7 cellular contexts compared by ENCODE assay signal in genomic region chr22:29412772-29413171, GRCh38. TPM values are rescaled to one million over a fixed set of nuclear protein-coding genes. Genes with fewer than 3 reads are reported as not detected.
DNase-seq lines count a peak whose midpoint lies in the region; FAIRE-seq and TF ChIP-seq lines count a peak whose summit lies in the region.
"Not testable (repeated sequence)": the region's sequence is repeated elsewhere in the genome, so short reads cannot be mapped to it uniquely, and the experiment has no call there.

No MANE protein-coding gene starts in this region.

- not testable (repeated sequence) for H3K9me3 ChIP-seq in H1 (ENCODE audit: insufficient read depth in 2 of 2, low read depth in 1 of 2, low read length in 1 of 2)

- TF ChIP-seq RAD21 in H1 (IDR thresholded peaks at IDR 0.05 in 1 of 2, conservative IDR thresholded peaks at IDR 0.05 in 1 of 2; ENCODE audit: low read depth in 2 of 2, low read length in 2 of 2): peak; percentile 33 to 45

- TF ChIP-seq POLR2A in H1 (IDR thresholded peaks at IDR 0.05; ENCODE audit: control extremely low read depth in 1 of 2, low read depth in 2 of 2, low read length in 2 of 2): not testable (repeated sequence)

- H4K20me1 ChIP-seq in KMS-11 (ENCODE audit: insufficient read depth); H1 (replicated peaks in 1 of 2; ENCODE audit: control insufficient read depth in 1 of 2, insufficient read depth in 2 of 2, low read length in 2 of 2): not testable (repeated sequence)

- not testable (repeated sequence) for H2BK12ac ChIP-seq in H1 (ENCODE audit: low read depth, low read length)

- DNase-seq in GDM1 (lab: John Stamatoyannopoulos, UW): peak; percentile 29
- peak; percentile 12 for DNase-seq in RPMI7951 (ENCODE audit: low read depth)
- peak; percentile 39 for DNase-seq in activated T-cell treated with anti-CD3 and anti-CD28 coated beads, Interleukin-2, amount 50 U/mL, for 24 hours
- not testable (repeated sequence) for DNase-seq in H1 (ENCODE audit: low read depth in 1 of 2, low spot score in 2 of 2)
- peak; percentile 37 for DNase-seq in islet precursor cell
- peak; percentile 10 for DNase-seq in osteocyte (ENCODE audit: extremely low spot score, unreplicated experiment)

- not testable (repeated sequence) for H3K23me2 ChIP-seq in H1 (ENCODE audit: low read depth, low read length)

- H4K8ac ChIP-seq in H1 (ENCODE audit: extremely low read depth, insufficient read depth, low read length): not testable (repeated sequence)

- not testable (repeated sequence) for H3K9me3 Mint-ChIP-seq in activated T-cell treated with anti-CD3 and anti-CD28 coated beads, Interleukin-2, amount 50 U/mL, for 24 hours; osteocyte (ENCODE audit: unreplicated experiment)

- H2AFZ ChIP-seq in KMS-11 (ENCODE audit: low read depth); H1 (ENCODE audit: low read length): not testable (repeated sequence)

- H3K79me2 ChIP-seq in KMS-11 (ENCODE audit: insufficient read depth, low read depth); H1 (ENCODE audit: control insufficient read depth in 1 of 2, insufficient read depth in 2 of 2, low read length in 2 of 2): not testable (repeated sequence)

- not testable (repeated sequence) for H3K27ac ChIP-seq in KMS-11; H1 (ENCODE audit: low read depth, low read length)

- H3K27me3 Mint-ChIP-seq in activated T-cell treated with anti-CD3 and anti-CD28 coated beads, Interleukin-2, amount 50 U/mL, for 24 hours: not testable (repeated sequence)
- peaks cover 48% of the 10 kb centered on the region for H3K27me3 Mint-ChIP-seq in osteocyte (ENCODE audit: unreplicated experiment)

- not testable (repeated sequence) for H3K18ac ChIP-seq in H1 (ENCODE audit: extremely low read depth, low read length)

- H2BK120ac ChIP-seq in H1 (replicated peaks; ENCODE audit: low read depth, low read length): not testable (repeated sequence)

- H3K56ac ChIP-seq in H1 (replicated peaks; ENCODE audit: insufficient read length, low read depth, low read length): not testable (repeated sequence)

- H3K4me1 ChIP-seq in KMS-11 (ENCODE audit: low read depth, poor library complexity, severe bottlenecking): peaks cover 16% of the 10 kb centered on the region
- not testable (repeated sequence) for H3K4me1 ChIP-seq in H1 (replicated peaks in 1 of 4; ENCODE audit: control insufficient read depth in 3 of 4, insufficient read depth in 4 of 4, low read length in 3 of 4)

- H3K27me3 ChIP-seq in KMS-11 (ENCODE audit: insufficient read depth, low read depth); H1 (replicated peaks in 1 of 4; ENCODE audit: control insufficient read depth in 3 of 4, extremely low read depth in 1 of 4, insufficient read depth in 3 of 4, low read length in 3 of 4): not testable (repeated sequence)

- H3K4me2 ChIP-seq in KMS-11; H1 (ENCODE audit: insufficient read depth in 1 of 2, low read depth in 2 of 2, low read length in 2 of 2): not testable (repeated sequence)

- not testable (repeated sequence) for H3K36me3 Mint-ChIP-seq in activated T-cell treated with anti-CD3 and anti-CD28 coated beads, Interleukin-2, amount 50 U/mL, for 24 hours (ENCODE audit: low read depth); osteocyte (ENCODE audit: unreplicated experiment)

- H3K79me1 ChIP-seq in H1 (ENCODE audit: low read depth, low read length): not testable (repeated sequence)

- H3K4me1 Mint-ChIP-seq in activated T-cell treated with anti-CD3 and anti-CD28 coated beads, Interleukin-2, amount 50 U/mL, for 24 hours (ENCODE audit: low read depth): peaks cover 18% of the 10 kb centered on the region
- not testable (repeated sequence) for H3K4me1 Mint-ChIP-seq in osteocyte (ENCODE audit: unreplicated experiment)

- H3K36me3 ChIP-seq in KMS-11 (ENCODE audit: insufficient read depth); H1 (ENCODE audit: control insufficient read depth in 2 of 4, insufficient read depth in 4 of 4, low read length in 3 of 4): not testable (repeated sequence)

- not testable (repeated sequence) for H2BK5ac ChIP-seq in H1 (ENCODE audit: low read depth, low read length)

- not testable (repeated sequence) for H3K4me3 ChIP-seq in KMS-11 (IDR thresholded peaks at IDR 0.05; ENCODE audit: insufficient read depth, low read depth, low read length); H1 (ENCODE audit: extremely low read depth in 1 of 4, insufficient read depth in 2 of 4, low read depth in 3 of 4, low read length in 4 of 4)

- not testable (repeated sequence) for H4K5ac ChIP-seq in H1 (ENCODE audit: insufficient read length, low read depth, low read length)

- WGBS in H1 (ENCODE audit: extremely low coverage in 1 of 2, insufficient coverage in 1 of 2, insufficient read length in 1 of 2, insufficient replicate concordance in 2 of 2, low coverage in 1 of 2, low lambda C conversion rate in 2 of 2, missing lambda C conversion rate in 1 of 2), 2 experiments: 58% methylated on average over 3 of the region's 4 CpGs; no CpG with 5 or more reads in 1 of the 2 experiments

- CTCF ChIA-PET in H1 (lab: Charles Lee; ENCODE audit: partially characterized antibody): interaction anchor here (0.6 to 1.7 kb wide), 5 partner anchors 15 to 44 kb away, joined by 3 to 4 read pairs (median 4); partner anchors contain the start of gene AP1B1

- not testable (repeated sequence) for H3K23ac ChIP-seq in H1 (ENCODE audit: insufficient read length)

- H3K4ac ChIP-seq in H1 (replicated peaks; ENCODE audit: insufficient read length, low read depth, low read length): not testable (repeated sequence)

- H4K91ac ChIP-seq in H1 (replicated peaks; ENCODE audit: insufficient read length, low read length): not testable (repeated sequence)

- FAIRE-seq in H1 (lab: Jason Lieb, UNC): peak; percentile 86

- H3K9ac ChIP-seq in KMS-11; H1 (replicated peaks in 1 of 4; ENCODE audit: extremely low read depth in 1 of 4, low read depth in 3 of 4, low read length in 3 of 4): not testable (repeated sequence)

- peak; percentile 66 for TF ChIP-seq CTCF in KMS-11 (conservative IDR thresholded peaks at IDR 0.05; ENCODE audit: low read depth, low read length)
- TF ChIP-seq CTCF in H1 (IDR thresholded peaks at IDR 0.05; ENCODE audit: control extremely low read depth in 1 of 3, insufficient read depth in 1 of 3, low read depth in 1 of 3, low read length in 3 of 3): peak; percentile 47 to 57 (median 47)
- TF ChIP-seq CTCF in osteocyte (IDR thresholded peaks at IDR 0.05): peak; percentile 34

- not testable (repeated sequence) for H2AK5ac ChIP-seq in H1 (ENCODE audit: low read depth, low read length)

- H3K27ac Mint-ChIP-seq in activated T-cell treated with anti-CD3 and anti-CD28 coated beads, Interleukin-2, amount 50 U/mL, for 24 hours; osteocyte (ENCODE audit: unreplicated experiment): not testable (repeated sequence)

- H3K4me3 Mint-ChIP-seq in activated T-cell treated with anti-CD3 and anti-CD28 coated beads, Interleukin-2, amount 50 U/mL, for 24 hours; osteocyte (ENCODE audit: unreplicated experiment): not testable (repeated sequence)

- TF ChIP-seq EP300 in H1 (IDR thresholded peaks at IDR 0.05; ENCODE audit: borderline replicate concordance in 1 of 2, low read depth in 2 of 2, low read length in 2 of 2): not testable (repeated sequence)

- not testable (repeated sequence) for H2BK20ac ChIP-seq in H1 (ENCODE audit: low read length)

- not testable (repeated sequence) for H3K14ac ChIP-seq in H1 (ENCODE audit: insufficient read length)

- POLR2A ChIA-PET in H1 (lab: Charles Lee; ENCODE audit: partially characterized antibody): not testable (repeated sequence)

- not testable (repeated sequence) for H2BK15ac ChIP-seq in H1 (ENCODE audit: low read length)

RNA-seq across cellular contexts. Expression of gene AP1B1, which starts 24.4 kb away (rescaled TPM):
- 40.3 and 48.8 TPM in 2 replicates for total RNA-seq in RPMI7951 (2014; rRNA removed; shearing (Covaris generic))
- total RNA-seq in H1 (2021; fragmentation: NEBNext Ultra II Directional; extraction: Animal tissue kit (Norgen Biotek cat#: 25700)): 63.5 and 64.2 TPM in 2 replicates
- 86.8 and 137 TPM in 2 replicates for polyA plus RNA-seq in H1 (2011; rRNA removed)
- polyA plus RNA-seq in H1 (2011; cell fraction: cytosol; rRNA removed): 55.7 TPM
- 105 TPM for polyA plus RNA-seq in H1 (2011; cell fraction: nucleus; rRNA removed)
- polyA plus RNA-seq in H1 (2012, experiment 1 of 2): 46.9 to 68.6 TPM (median 62.0 TPM) in 4 replicates
- polyA plus RNA-seq in H1 (2012, experiment 2 of 2): 57.3 TPM
- polyA plus RNA-seq in H1 (2013, experiment 1 of 2): 35.3 TPM
- polyA plus RNA-seq in H1 (2013, experiment 2 of 2): 32.6 TPM
- polyA minus RNA-seq in H1 (2011; rRNA and poly(A)+ RNA removed): 129 and 144 TPM in 2 replicates
- polyA minus RNA-seq in H1 (2011; cell fraction: cytosol; rRNA and poly(A)+ RNA removed): 61.7 TPM
- 48.3 TPM for polyA minus RNA-seq in H1 (2011; cell fraction: nucleus; rRNA and poly(A)+ RNA removed)
- total RNA-seq in osteocyte: 42.0 and 45.4 TPM in 2 replicates

RNA-seq across cellular contexts. Expression of gene RFPL1, which starts 25.6 kb away (rescaled TPM):
- not detected in 2 replicates for total RNA-seq in RPMI7951 (2014; rRNA removed; shearing (Covaris generic))
- total RNA-seq in H1 (2021; fragmentation: NEBNext Ultra II Directional; extraction: Animal tissue kit (Norgen Biotek cat#: 25700)): not detected in 2 replicates
- polyA plus RNA-seq in H1 (2011; rRNA removed): not detected in 2 replicates
- polyA plus RNA-seq in H1 (2011; cell fraction: cytosol; rRNA removed): not detected
- polyA plus RNA-seq in H1 (2011; cell fraction: nucleus; rRNA removed): not detected
- polyA plus RNA-seq in H1 (2012, experiment 1 of 2): 0.31 TPM in 1 of 4 replicates, not detected in the others
- polyA plus RNA-seq in H1 (2012, experiment 2 of 2): not detected
- not detected for polyA plus RNA-seq in H1 (2013, experiment 1 of 2)
- polyA plus RNA-seq in H1 (2013, experiment 2 of 2): not detected
- polyA minus RNA-seq in H1 (2011; rRNA and poly(A)+ RNA removed): not detected in 2 replicates
- polyA minus RNA-seq in H1 (2011; cell fraction: cytosol; rRNA and poly(A)+ RNA removed): not detected
- not detected for polyA minus RNA-seq in H1 (2011; cell fraction: nucleus; rRNA and poly(A)+ RNA removed)
- total RNA-seq in osteocyte: not detected in 2 replicates
